Comparison of ENCODE assay signal across 8 cellular contexts in genomic region chr1:72282271-72282656, GRCh38. TPM values are rescaled to one million over a fixed set of nuclear protein-coding genes. Genes with fewer than 3 reads are reported as not detected.
DNase-seq lines count a peak whose midpoint lies in the region; ATAC-seq, FAIRE-seq and TF ChIP-seq lines count a peak whose summit lies in the region.

NEGR1 (minus strand) TSS chr1:72282539.

- no peak for ATAC-seq in HG03108 (IDR thresholded peaks at IDR 0.05; ENCODE audit: unreplicated experiment)

- no peak for FAIRE-seq in GM12891 (lab: Jason Lieb, UNC)

- H3K36me3 ChIP-seq in esophagus squamous epithelium, result no peaks in the 10 kb centered on the region
- H3K36me3 ChIP-seq in tibial nerve, result no peaks in the 10 kb centered on the region

- 1 to 5% methylated on average over 18 of the region's 18 CpGs for WGBS in esophagus squamous epithelium, 2 donors
- 0 to 1% methylated on average over 18 of the region's 18 CpGs for WGBS in tibial nerve, 2 donors

- H3K36me3 Mint-ChIP-seq in CD14-positive monocyte, result no peaks in the 10 kb centered on the region

- intact Hi-C loops in CD14-positive monocyte (cut with micrococcal nuclease), result no loop called here
- intact Hi-C loops in esophagus squamous epithelium (cut with DNase I), result no loop called here

- TF ChIP-seq POLR2A in esophagus squamous epithelium (IDR thresholded peaks at IDR 0.05) (no peak), tibial nerve (IDR thresholded peaks at IDR 0.05) (peak in 1 of 2 donors; percentile 17), GM12891 (IDR thresholded peaks at IDR 0.05; ENCODE audit: low read depth, low read length) (no peak)

- H3K27me3 ChIP-seq in esophagus squamous epithelium, result peaks cover 0 to 46% (median 0%) of the 10 kb centered on the region in 4 donors
- H3K27me3 ChIP-seq in tibial nerve, result no peaks in the 10 kb centered on the region

- H3K9me3 Mint-ChIP-seq in CD14-positive monocyte, result peaks cover 0 to 2% (median 0%) of the 10 kb centered on the region in 7 donors

- H3K9me3 ChIP-seq in esophagus squamous epithelium, result no peaks in the 10 kb centered on the region
- H3K9me3 ChIP-seq in tibial nerve, result no peaks in the 10 kb centered on the region

- H3K27ac ChIP-seq in esophagus squamous epithelium (peak within 1 kb of the TSS; percentile 73 to 91 (median 88)), tibial nerve (peak within 1 kb of the TSS; percentile 84 to 93 (median 88))

- H3K27me3 Mint-ChIP-seq in CD14-positive monocyte (ENCODE audit: low read depth in 3 of 3), result no peaks in the 10 kb centered on the region

- DNase-seq in CD14-positive monocyte (ENCODE audit: low spot score) (peak; percentile 47), HT1080 (ENCODE audit: low read depth) (peak; percentile 61), UCSD-AML1 (lab: John Stamatoyannopoulos, UW; ENCODE audit: unreplicated experiment) (peak; percentile 6), esophagus squamous epithelium (lab: John Stamatoyannopoulos, UW) (no peak), mucosa of gallbladder (ENCODE audit: low spot score) (peak; percentile 38), tibial nerve (ENCODE audit: low spot score in 2 of 2) (peak; percentile 29 to 35), GM12891 (ENCODE audit: insufficient read length, low spot score) (no peak)

- H3K27ac Mint-ChIP-seq in CD14-positive monocyte, result peak within 1 kb of the TSS in 6 of 7 donors; percentile 48 to 93 (median 78)

- no peak for TF ChIP-seq EP300 in tibial nerve (IDR thresholded peaks at IDR 0.05)

- peaks cover 20% of the 10 kb centered on the region for H3K4me1 Mint-ChIP-seq in CD14-positive monocyte

- no peak within 1 kb of the TSS for H3K4me3 Mint-ChIP-seq in CD14-positive monocyte

- H3K4me1 ChIP-seq in esophagus squamous epithelium, result peaks cover 0 to 37% (median 3%) of the 10 kb centered on the region in 3 donors
- peaks cover 0 to 26% (median 2%) of the 10 kb centered on the region in 4 donors for H3K4me1 ChIP-seq in tibial nerve

- no peak for TF ChIP-seq CTCF in CD14-positive monocyte (IDR thresholded peaks at IDR 0.05)
- no peak for TF ChIP-seq CTCF in esophagus squamous epithelium (IDR thresholded peaks at IDR 0.05)
- TF ChIP-seq CTCF in tibial nerve (IDR thresholded peaks at IDR 0.05), result no peak

- H3K4me3 ChIP-seq in esophagus squamous epithelium (peak within 1 kb of the TSS; percentile 37 to 72 (median 62)), tibial nerve (peak within 1 kb of the TSS; percentile 47 to 68 (median 60))

TF ChIP-seq in GM12891, 5 proteins besides CTCF, POLR2A, EP300 and RAD21:
- no peak for TF ChIP-seq TAF1 (IDR thresholded peaks at IDR 0.05; ENCODE audit: low read depth, low read length)
- no peak for TF ChIP-seq SPI1 (IDR thresholded peaks at IDR 0.05; ENCODE audit: low read depth, low read length)
- TF ChIP-seq PAX5 (IDR thresholded peaks at IDR 0.05; ENCODE audit: insufficient read depth, low read length, severe bottlenecking), result no peak
- no peak for TF ChIP-seq POLR2AphosphoS5 (IDR thresholded peaks at IDR 0.05; ENCODE audit: low read depth, low read length)
- TF ChIP-seq POU2F2 (IDR thresholded peaks at IDR 0.05; ENCODE audit: low read depth, low read length), result no peak

RNA-seq across cellular contexts. Expression of gene NEGR1, which starts in this region (rescaled TPM):
- under 1 TPM; 0.03 to 0.13 TPM for polyA plus RNA-seq in CD14-positive monocyte
- 1.6 and 2.0 TPM in 2 replicates for total RNA-seq in HT1080 (2014; rRNA removed; shearing (Covaris generic))
- 6.6 and 8.4 TPM in 2 replicates for polyA plus RNA-seq in HT1080 (2015; cell fraction: cytosol; rRNA removed)
- 6.7 and 7.7 TPM in 2 replicates for polyA plus RNA-seq in HT1080 (2015; cell fraction: nucleus; rRNA removed)
- total RNA-seq in esophagus squamous epithelium (1 to 10 TPM in 2 of 4 donors, under 1 TPM in 2; 0.49 to 8.8 (median 2.7) TPM), mucosa of gallbladder (26.9 TPM), tibial nerve (10 to 100 TPM; 46.0 to 58.2 (median 52.4) TPM)
- not detected for polyA plus RNA-seq in GM12891 (2012; ENCODE audit: low read depth, missing spikeins)

Comparison
In these comparisons a context has a peak if more than half of its experiments do, and no peak if none do; other contexts are left out.
1. Peak in DNase-seq in CD14-positive monocyte; RNA of the gene not detected or under 1 TPM.
2. DNase-seq: peak in HT1080 (single experiment), UCSD-AML1 (single experiment), mucosa of gallbladder (single experiment) and tibial nerve (2 of 2); none in esophagus squamous epithelium (single experiment) and GM12891 (single experiment).